9 cellular contexts compared by ENCODE assay signal in genomic region chr10:24552346-24553016, GRCh38.
DNase-seq lines count a peak whose midpoint lies in the region; ATAC-seq, FAIRE-seq and TF ChIP-seq lines count a peak whose summit lies in the region.
"Had no signal": no experiment of that assay in that cellular context is flagged by ENCODE, and none has a peak within 500 bp of the region (broad histone marks: within the 10 kb centered on the region; RNA-seq: fewer than 3 reads in every experiment).

No MANE protein-coding gene starts in this region.

- no peaks in the 10 kb centered on the region for H3K36me3 Mint-ChIP-seq in activated T-cell treated with anti-CD3 and anti-CD28 coated beads, Interleukin-2, amount 50 U/mL, for 4 hours (ENCODE audit: insufficient read depth)

- peaks cover 7% of the 10 kb centered on the region for H3K27me3 Mint-ChIP-seq in activated T-cell treated with anti-CD3 and anti-CD28 coated beads, Interleukin-2, amount 50 U/mL, for 4 hours (ENCODE audit: low read depth)

- H3K27me3 ChIP-seq in GM12878 (replicated peaks in 1 of 2; ENCODE audit: control insufficient read depth in 2 of 2, insufficient read depth in 2 of 2, low read length in 1 of 2), result no peaks in the 10 kb centered on the region; a peak in 1 of 4 replicates
- H3K27me3 ChIP-seq: neutrophil had no signal

- ATAC-seq in activated T-cell treated with anti-CD3 and anti-CD28 coated beads, Interleukin-2, amount 50 U/mL, for 4 hours, result peak; percentile 30 to 54
- ATAC-seq in HG03565 (IDR thresholded peaks at IDR 0.05; ENCODE audit: unreplicated experiment) (peak; percentile 50), GM12878 (peak; percentile 90), mucosa of descending colon (peak; percentile 95), GM21737 (IDR thresholded peaks at IDR 0.05; ENCODE audit: unreplicated experiment) (no peak)

- no peak overlapping the region for H2AFZ ChIP-seq in GM12878 (ENCODE audit: control insufficient read depth, low read depth, low read length)

- no peak for TF ChIP-seq POLR2A in GM12878 (IDR thresholded peaks at IDR 0.05; ENCODE audit: low read depth, low read length)

- no peak for FAIRE-seq in GM12878 (lab: Jason Lieb, UNC)

- H3K9me3 ChIP-seq in GM12878 (replicated peaks; ENCODE audit: control insufficient read depth, insufficient read depth, low read length), result no peaks in the 10 kb centered on the region
- no peaks in the 10 kb centered on the region for H3K9me3 ChIP-seq in mucosa of descending colon
- H3K9me3 ChIP-seq: neutrophil had no signal

- peaks cover 4% of the 10 kb centered on the region for H3K4me1 Mint-ChIP-seq in activated T-cell treated with anti-CD3 and anti-CD28 coated beads, Interleukin-2, amount 50 U/mL, for 4 hours (ENCODE audit: low read depth)

- no peaks in the 10 kb centered on the region for H3K79me2 ChIP-seq in GM12878 (ENCODE audit: control insufficient read depth, insufficient read depth, low read length)

- CTCF ChIA-PET in GM12878 (lab: Yijun Ruan, JAX), result interaction anchor here (0.6 to 1.0 kb wide), 2 partner anchors 218 to 1178 kb away, joined by 3 to 4 read pairs; no protein-coding TSS in a partner anchor

- SMC1A ChIA-PET in GM12878 (lab: Charles Lee; ENCODE audit: uncharacterized antibody, unreplicated experiment), result no interaction called here

- H3K9ac ChIP-seq in GM12878 (ENCODE audit: control insufficient read depth, insufficient read depth, low read length), result no peak overlapping the region

- H3K4me2 ChIP-seq in GM12878 (ENCODE audit: control insufficient read depth, insufficient read depth), result no peak overlapping the region

- no peak for TF ChIP-seq RAD21 in GM12878 (IDR thresholded peaks at IDR 0.05; ENCODE audit: insufficient read depth, low read depth, low read length)

- POLR2A ChIA-PET in GM12878 (lab: Charles Lee), result no interaction called here

- H3K4me3 Mint-ChIP-seq in activated T-cell treated with anti-CD3 and anti-CD28 coated beads, Interleukin-2, amount 50 U/mL, for 4 hours, result no peak overlapping the region

- BruUV-seq in GM12878 (replicated peaks; lab: Mats Ljungman, UMichigan), result no TSS peak

- H3K4me3 ChIP-seq in GM12878 (no peak overlapping the region), mucosa of descending colon (no peak overlapping the region)

- in situ Hi-C loops in GM12878 (cut with MboI), result loop anchor here (10.0 kb wide), 1 partner anchor 558 kb away; no protein-coding TSS in a partner anchor

- no peaks in the 10 kb centered on the region for H3K9me3 Mint-ChIP-seq in activated T-cell treated with anti-CD3 and anti-CD28 coated beads, Interleukin-2, amount 50 U/mL, for 4 hours

- H3K4me1 ChIP-seq in GM12878 (ENCODE audit: control insufficient read depth, insufficient read depth, low read length), result no peaks in the 10 kb centered on the region
- H3K4me1 ChIP-seq in mucosa of descending colon (ENCODE audit: low read depth), result peaks cover 8% of the 10 kb centered on the region

- 44% methylated on average over 22 of the region's 22 CpGs for WGBS in GM12878 (ENCODE audit: insufficient coverage, insufficient replicate concordance, low lambda C conversion rate, missing lambda C conversion rate)

- intact Hi-C loops in GM12878 (cut with micrococcal nuclease; ENCODE audit: unreplicated experiment) (no loop called here), mucosa of descending colon (cut with DNase I, micrococcal nuclease) (no loop called here)

- RAD21 ChIA-PET in GM12878 (lab: Charles Lee; ENCODE audit: unreplicated experiment), result no interaction called here

- TF ChIP-seq EP300 in GM12878 (IDR thresholded peaks at IDR 0.05; ENCODE audit: borderline replicate concordance in 1 of 2, control insufficient read depth in 1 of 2, low read depth in 2 of 2, low read length in 2 of 2), result no peak

- no peak overlapping the region for H3K27ac ChIP-seq in GM12878 (ENCODE audit: control insufficient read depth, insufficient read depth)
- H3K27ac ChIP-seq: neutrophil had no signal

- no peaks in the 10 kb centered on the region for H4K20me1 ChIP-seq in GM12878 (ENCODE audit: control insufficient read depth, insufficient read depth)

- H3K36me3 ChIP-seq in GM12878 (ENCODE audit: control insufficient read depth in 2 of 2, insufficient read depth in 2 of 2, low read length in 1 of 2) (no peaks in the 10 kb centered on the region), mucosa of descending colon (ENCODE audit: low read depth) (no peaks in the 10 kb centered on the region)
- H3K36me3 ChIP-seq: neutrophil had no signal

- no peak for DNase-seq in activated T-cell treated with anti-CD3 and anti-CD28 coated beads, Interleukin-2, amount 50 U/mL, for 4 hours
- DNase-seq in activated T-cell treated with anti-CD3 and anti-CD28 coated beads for 4 hours (no peak), GM12878 (ENCODE audit: low read depth, low spot score) (no peak), mucosa of descending colon (peak; percentile 85 to 93 (median 86)), kidney glomerular epithelial cell (lab: John Stamatoyannopoulos, UW) (no peak), NCI-H2227 (lab: John Stamatoyannopoulos, UW; ENCODE audit: unreplicated experiment) (no peak)

- TF ChIP-seq CTCF in GM12878 (IDR thresholded peaks at IDR 0.05 in 2 of 3, conservative IDR thresholded peaks at IDR 0.05 in 1 of 3; ENCODE audit: control insufficient read depth in 2 of 3, extremely low read depth in 1 of 3, insufficient read depth in 1 of 3, low read depth in 3 of 3, low read length in 3 of 3), result peak in 2 of 3 experiments; percentile 33 to 49; a peak in 3 of 6 replicates
- TF ChIP-seq CTCF in mucosa of descending colon (IDR thresholded peaks at IDR 0.05), result no peak

TF ChIP-seq in GM12878, 131 proteins besides CTCF, POLR2A, EP300 and RAD21 (continues in another document):
- no peak for TF ChIP-seq FOXM1 (IDR thresholded peaks at IDR 0.05; ENCODE audit: low read depth, low read length)
- TF ChIP-seq BCLAF1 (IDR thresholded peaks at IDR 0.05), result no peak
- no peak for TF ChIP-seq SUZ12 (IDR thresholded peaks at IDR 0.05; ENCODE audit: unreplicated experiment)
- TF ChIP-seq ZNF592 (IDR thresholded peaks at IDR 0.05), result no peak
- TF ChIP-seq NFIC (IDR thresholded peaks at IDR 0.05; ENCODE audit: low read depth, low read length), result no peak
- TF ChIP-seq ZNF384 (IDR thresholded peaks at IDR 0.05; ENCODE audit: borderline replicate concordance, low read depth, low read length), result no peak
- no peak for TF ChIP-seq PAX5 (IDR thresholded peaks at IDR 0.05; ENCODE audit: borderline replicate concordance, low read depth, low read length)

Comparison
In these comparisons a context has a peak if more than half of its experiments do, and no peak if none do; other contexts are left out.
1. DNase-seq: peak in mucosa of descending colon (3 of 3); none in activated T-cell treated with anti-CD3 and anti-CD28 coated beads, Interleukin-2, amount 50 U/mL, for 4 hours (single experiment), activated T-cell treated with anti-CD3 and anti-CD28 coated beads for 4 hours (single experiment), GM12878 (single experiment), kidney glomerular epithelial cell (single experiment) and NCI-H2227 (single experiment).